In the genomic region with DNA sequence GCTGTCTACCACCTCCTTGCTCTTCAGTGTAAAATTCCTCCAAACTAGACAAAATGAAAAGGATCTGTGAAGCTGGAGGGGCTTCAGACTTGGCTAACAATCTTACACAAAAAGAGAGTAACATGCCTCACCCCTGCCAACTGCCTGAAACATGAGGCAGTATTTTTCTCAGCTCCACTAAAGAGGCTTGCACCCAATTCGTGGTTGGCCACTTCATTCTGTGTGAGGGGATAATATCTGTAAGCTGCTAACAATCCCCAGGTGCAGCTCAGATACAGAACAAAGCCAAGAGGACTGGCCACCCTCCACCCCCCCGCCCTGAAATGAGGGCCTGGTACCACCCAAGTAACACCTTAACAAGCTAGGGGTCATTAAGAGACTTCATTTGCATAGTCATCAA, we compare ENCODE assay signal across 11 cellular contexts. TPM values are rescaled to one million over a fixed set of nuclear protein-coding genes. Genes with fewer than 3 reads are reported as not detected.
DNase-seq lines count a peak whose midpoint lies in the region; ATAC-seq and TF ChIP-seq lines count a peak whose summit lies in the region.
"Had no signal": no experiment of that assay in that cellular context is flagged by ENCODE, and none has a peak within 500 bp of the region (broad histone marks: within the 10 kb centered on the region; RNA-seq: fewer than 3 reads in every experiment).

No MANE protein-coding gene starts in this region.

- H3K79me2 ChIP-seq in H9 (ENCODE audit: insufficient read depth, low read length): peaks cover 38% of the 10 kb centered on the region

- no peak overlapping the region for H2BK15ac ChIP-seq in H9 (ENCODE audit: low read depth, low read length)

- H3K4me3 ChIP-seq in Caco-2 (ENCODE audit: low read depth, low read length): no peak overlapping the region
- H3K4me3 ChIP-seq in iPS-18a (ENCODE audit: low read length): peak overlapping the region; percentile 88
- H3K4me3 ChIP-seq in MG63: no peak overlapping the region; the same call in 1 of the 2 replicates
- H3K4me3 ChIP-seq: adrenal gland, thyroid gland had no signal

- H3K18ac ChIP-seq in H9 (ENCODE audit: insufficient read length, low read depth, low read length): no peak overlapping the region

- no peak overlapping the region for H2BK5ac ChIP-seq in H9 (ENCODE audit: insufficient read length, low read length)

- H3K79me1 ChIP-seq in H9 (ENCODE audit: insufficient read depth, low read depth, low read length, poor library complexity, severe bottlenecking): peaks cover 5% of the 10 kb centered on the region

- POLR2A ChIA-PET in Caco-2 (lab: Charles Lee): no interaction called here

- DNase-seq in Caco-2: no peak
- DNase-seq in H9: no peak
- peak; percentile 68 for DNase-seq in NCI-H82 treated with DMSO at 0.1 percent for 48 hours (lab: John Stamatoyannopoulos, UW; ENCODE audit: unreplicated experiment)
- no peak for DNase-seq in MG63
- DNase-seq: adrenal gland, NCI-H146, thyroid gland had no signal

- no peaks in the 10 kb centered on the region for H3K27me3 ChIP-seq in Caco-2 (replicated peaks; ENCODE audit: control insufficient read depth, insufficient read depth, low read length)
- no peaks in the 10 kb centered on the region for H3K27me3 ChIP-seq in H9 (ENCODE audit: insufficient read depth, low read length)
- peaks cover 13% of the 10 kb centered on the region for H3K27me3 ChIP-seq in iPS-18a (ENCODE audit: control insufficient read depth, insufficient read depth, low read length)
- H3K27me3 ChIP-seq in MG63: no peaks in the 10 kb centered on the region; the same call in 1 of the 2 replicates
- H3K27me3 ChIP-seq: adrenal gland, thyroid gland had no signal

- H3K4me1 ChIP-seq in Caco-2 (peaks cover 28% of the 10 kb centered on the region), H9 (ENCODE audit: insufficient read depth, low read length) (peaks cover 22% of the 10 kb centered on the region), iPS-18a (ENCODE audit: control insufficient read depth, low read depth, low read length) (peaks cover 39% of the 10 kb centered on the region)

- no peak overlapping the region for H3K56ac ChIP-seq in H9 (ENCODE audit: insufficient read length, low read depth, low read length)

- H3K9ac ChIP-seq in H9 (ENCODE audit: extremely low read depth, insufficient read length, low read length) (no peak overlapping the region), iPS-18a (ENCODE audit: low read length) (no peak overlapping the region)

- CTCF ChIA-PET in Caco-2 (lab: Charles Lee): interaction anchor here (0.7 to 1.6 kb wide), 6 partner anchors 18 to 102 kb away, joined by 3 to 13 read pairs (median 4); no protein-coding TSS in a partner anchor

- peak overlapping the region; percentile 100 for H3K4me2 ChIP-seq in H9 (ENCODE audit: insufficient read depth, insufficient read length, low read length)

- no TSS peak for BruUV-seq in Caco-2 (replicated peaks; lab: Mats Ljungman, UMichigan)

- no peak overlapping the region for H4K91ac ChIP-seq in H9 (ENCODE audit: insufficient read length, low read depth, low read length)

- no peaks in the 10 kb centered on the region for H4K20me1 ChIP-seq in H9 (ENCODE audit: control insufficient read depth, insufficient read depth, insufficient read length)

- no peak overlapping the region for H2BK20ac ChIP-seq in H9 (ENCODE audit: low read depth, low read length, poor library complexity, severe bottlenecking)

- H3K23me2 ChIP-seq in H9 (ENCODE audit: insufficient read length, low read depth, low read length, poor library complexity, severe bottlenecking): peaks cover 22% of the 10 kb centered on the region

- WGBS in H9 (ENCODE audit: extremely low coverage, insufficient read length, low lambda C conversion rate): no CpG with 5 or more reads among the region's 2 CpGs

- no peak overlapping the region for H3K4ac ChIP-seq in H9 (ENCODE audit: low read depth, low read length)

- TF ChIP-seq CTCF in Caco-2 (IDR thresholded peaks at IDR 0.05; ENCODE audit: insufficient read depth in 1 of 2, low read depth in 1 of 2, low read length in 1 of 2, severe bottlenecking in 1 of 2, unreplicated experiment in 1 of 2) (no peak), H9 (conservative IDR thresholded peaks at IDR 0.05) (no peak)

- intact Hi-C loops in Caco-2 (cut with micrococcal nuclease; ENCODE audit: unreplicated experiment): loop anchor here (1.0 to 5.0 kb wide), 5 partner anchors 38 to 416 kb away; no protein-coding TSS in a partner anchor

- no peak overlapping the region for H4K8ac ChIP-seq in H9 (replicated peaks; ENCODE audit: insufficient read length, low read depth, low read length)

- peaks cover 21% of the 10 kb centered on the region for H3K4me1 Mint-ChIP-seq in Caco-2 (ENCODE audit: low read depth, unreplicated experiment)
- H3K4me1 Mint-ChIP-seq in H9: peaks cover 47 to 50% of the 10 kb centered on the region in 2 experiments

- H3K14ac ChIP-seq in H9 (ENCODE audit: insufficient read depth, low read length): no peak overlapping the region

- H3K36me3 ChIP-seq in Caco-2 (ENCODE audit: control insufficient read depth, insufficient read depth, low read length) (no peaks in the 10 kb centered on the region), iPS-18a (ENCODE audit: control insufficient read depth, low read depth, low read length) (no peaks in the 10 kb centered on the region), MG63 (no peaks in the 10 kb centered on the region; the same call in 1 of the 2 replicates)
- H3K36me3 ChIP-seq: adrenal gland, thyroid gland had no signal

- H2AK5ac ChIP-seq in H9 (ENCODE audit: insufficient read length, low read length): no peak overlapping the region

- no peak overlapping the region for H3K23ac ChIP-seq in H9 (ENCODE audit: insufficient read length, low read depth, low read length)

- no peak overlapping the region for H2AFZ ChIP-seq in H9 (ENCODE audit: low read length)

- ATAC-seq in HG03045 (IDR thresholded peaks at IDR 0.05; ENCODE audit: unreplicated experiment): no peak
- no peak for ATAC-seq in HG02678 (IDR thresholded peaks at IDR 0.05; ENCODE audit: unreplicated experiment)
- no peak for ATAC-seq in HG03342 (IDR thresholded peaks at IDR 0.05; ENCODE audit: unreplicated experiment)

- no peaks in the 10 kb centered on the region for H3K9me3 ChIP-seq in Caco-2
- no peaks in the 10 kb centered on the region for H3K9me3 ChIP-seq in H9 (ENCODE audit: control insufficient read depth, low read depth, low read length)
- no peaks in the 10 kb centered on the region for H3K9me3 ChIP-seq in iPS-18a (ENCODE audit: control insufficient read depth, low read depth, low read length)
- no peaks in the 10 kb centered on the region for H3K9me3 ChIP-seq in MG63
- H3K9me3 ChIP-seq: adrenal gland, thyroid gland had no signal

- H3K4me3 Mint-ChIP-seq in Caco-2 (ENCODE audit: unreplicated experiment) (peak overlapping the region; percentile 100), H9 (peak overlapping the region; percentile 94 to 98)

- H4K5ac ChIP-seq in H9 (ENCODE audit: insufficient read length, low read depth, low read length): no peak overlapping the region

- no peak overlapping the region for H3K27ac Mint-ChIP-seq in Caco-2 (ENCODE audit: unreplicated experiment)
- no peak overlapping the region for H3K27ac Mint-ChIP-seq in H9

- H3K27me3 Mint-ChIP-seq in Caco-2 (ENCODE audit: insufficient read depth, unreplicated experiment): no peaks in the 10 kb centered on the region
- peaks cover 10% of the 10 kb centered on the region for H3K27me3 Mint-ChIP-seq in H9 (ENCODE audit: low read depth)

- H3K27ac ChIP-seq in H9 (ENCODE audit: insufficient read length, low read depth, low read length): no peak overlapping the region
- H3K27ac ChIP-seq in iPS-18a (ENCODE audit: low read length): no peak overlapping the region
- H3K27ac ChIP-seq: adrenal gland, thyroid gland had no signal

- peaks cover 7% of the 10 kb centered on the region for H3K36me3 Mint-ChIP-seq in Caco-2 (ENCODE audit: insufficient read depth, unreplicated experiment)
- no peaks in the 10 kb centered on the region for H3K36me3 Mint-ChIP-seq in H9 (ENCODE audit: insufficient read depth in 1 of 3, low read depth in 3 of 3)

- H2BK12ac ChIP-seq in H9 (ENCODE audit: insufficient read length, low read depth, low read length): no peak overlapping the region

- H3K9me3 Mint-ChIP-seq in Caco-2 (ENCODE audit: unreplicated experiment) (no peaks in the 10 kb centered on the region), H9 (no peaks in the 10 kb centered on the region)

- H3T11ph ChIP-seq in H9 (ENCODE audit: low read length): no peak overlapping the region

- H2BK120ac ChIP-seq in H9 (ENCODE audit: low read depth, low read length, poor library complexity, severe bottlenecking): no peak overlapping the region

RNA-seq across cellular contexts. Expression of a gene that starts 2.8 kb away (rescaled TPM):
- total RNA-seq in Caco-2 (2022) (10.6 and 11.0 TPM in 2 replicates), H9 (2021) (19.1 and 20.8 TPM in 2 replicates)
- total RNA-seq in MG63 (2014; rRNA removed; shearing (Covaris generic); ENCODE audit: low replicate concordance): 23.8 and 26.4 TPM in 2 replicates
